In genomic region chr6:43774776-43775583, GRCh38 we compare ENCODE assay signal across 1 cellular context.
TF ChIP-seq lines count a peak whose summit lies in the region.

No MANE protein-coding gene starts in this region.

TF ChIP-seq in K562, 482 proteins besides CTCF, POLR2A, EP300 and RAD21 (continued from another document):
- TF ChIP-seq, protein P1, sequence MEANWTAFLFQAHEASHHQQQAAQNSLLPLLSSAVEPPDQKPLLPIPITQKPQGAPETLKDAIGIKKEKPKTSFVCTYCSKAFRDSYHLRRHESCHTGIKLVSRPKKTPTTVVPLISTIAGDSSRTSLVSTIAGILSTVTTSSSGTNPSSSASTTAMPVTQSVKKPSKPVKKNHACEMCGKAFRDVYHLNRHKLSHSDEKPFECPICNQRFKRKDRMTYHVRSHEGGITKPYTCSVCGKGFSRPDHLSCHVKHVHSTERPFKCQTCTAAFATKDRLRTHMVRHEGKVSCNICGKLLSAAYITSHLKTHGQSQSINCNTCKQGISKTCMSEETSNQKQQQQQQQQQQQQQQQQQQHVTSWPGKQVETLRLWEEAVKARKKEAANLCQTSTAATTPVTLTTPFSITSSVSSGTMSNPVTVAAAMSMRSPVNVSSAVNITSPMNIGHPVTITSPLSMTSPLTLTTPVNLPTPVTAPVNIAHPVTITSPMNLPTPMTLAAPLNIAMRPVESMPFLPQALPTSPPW (CRISPR knock-in tag; IDR thresholded peaks at IDR 0.05): peak; percentile 88
- TF ChIP-seq HDAC3 (IDR thresholded peaks at IDR 0.05; ENCODE audit: borderline replicate concordance, partially characterized antibody) (no peak), SMC3 (conservative IDR thresholded peaks at IDR 0.05; ENCODE audit: insufficient read depth, low read depth, low read length) (peak; percentile 79), EGR1 (conservative IDR thresholded peaks at IDR 0.05) (0 out of 2 replicates have a peak, but pooled peaks have one; percentile 11), TCF7L2 (IDR thresholded peaks at IDR 0.05; ENCODE audit: low read depth, low read length) (no peak), TEAD4 (IDR thresholded peaks at IDR 0.05; ENCODE audit: low read length) (peak; percentile 34; the same call in 1 of the 2 replicates), TEAD4 (CRISPR knock-in tag; IDR thresholded peaks at IDR 0.05; ENCODE audit: borderline replicate concordance) (no peak), SLC30A9 (CRISPR knock-in tag; IDR thresholded peaks at IDR 0.05) (no peak), HDAC8 (tag; IDR thresholded peaks at IDR 0.05) (no peak), NR2C1 (IDR thresholded peaks at IDR 0.05) (no peak), NR2C1 (tag; IDR thresholded peaks at IDR 0.05) (no peak), BCOR (IDR thresholded peaks at IDR 0.05) (0 out of 2 replicates have a peak, but pooled peaks have one; percentile 20), RCOR1 (IDR thresholded peaks at IDR 0.05; ENCODE audit: borderline replicate concordance in 1 of 2, low read depth in 2 of 2, low read length in 2 of 2) (0 out of 4 replicates have a peak, but pooled peaks of 1 of the 2 experiments have one; percentile 27), MLLT1 (IDR thresholded peaks at IDR 0.05) (peak in 1 of 2 experiments; percentile 50; a peak in 1 of 4 replicates), TEAD1 (CRISPR knock-in tag; IDR thresholded peaks at IDR 0.05) (0 out of 4 replicates have a peak, but pooled peaks have one; percentile 36 to 57), CBX3 (IDR thresholded peaks at IDR 0.05; ENCODE audit: borderline replicate concordance in 1 of 2, low read length in 2 of 2) (peak in 1 of 2 experiments; percentile 77; a peak in 1 of 3 replicates), NONO (IDR thresholded peaks at IDR 0.05; ENCODE audit: low read depth in 2 of 2, low read length in 1 of 2) (0 out of 4 replicates have a peak, but pooled peaks of 1 of the 2 experiments have one; percentile 12), ILF3 (IDR thresholded peaks at IDR 0.05; ENCODE audit: borderline replicate concordance) (no peak), MYC (IDR thresholded peaks at IDR 0.05; ENCODE audit: low read depth, low read length) (peak; percentile 28; the same call in 1 of the 2 replicates), MYC (CRISPR knock-in tag; IDR thresholded peaks at IDR 0.05; ENCODE audit: borderline replicate concordance, low read depth) (no peak), ATF4 (CRISPR knock-in tag; IDR thresholded peaks at IDR 0.05) (peak; percentile 4; the same call in 1 of the 2 replicates), GABPB1 (CRISPR knock-in tag; IDR thresholded peaks at IDR 0.05) (0 out of 2 replicates have a peak, but pooled peaks have one; percentile 37), ZNF239 (CRISPR knock-in tag; IDR thresholded peaks at IDR 0.05) (no peak), CBX8 (IDR thresholded peaks at IDR 0.05; ENCODE audit: borderline replicate concordance, extremely low read depth, low read depth, low read length, poor library complexity, severe bottlenecking) (no peak), RBM22 (IDR thresholded peaks at IDR 0.05; ENCODE audit: low read depth, low read length, poor library complexity, severe bottlenecking) (peak; percentile 33), REST (CRISPR knock-in tag; IDR thresholded peaks at IDR 0.05; ENCODE audit: low read depth) (0 out of 2 replicates have a peak, but pooled peaks have one; percentile 13), ZFP36 (IDR thresholded peaks at IDR 0.05; ENCODE audit: low read depth, low read length, partially characterized antibody) (peak; percentile 23), SFPQ (IDR thresholded peaks at IDR 0.05; ENCODE audit: low read depth, low read length) (no peak), PHF21A (IDR thresholded peaks at IDR 0.05; ENCODE audit: borderline replicate concordance, low read depth) (no peak), KAT7 (CRISPR knock-in tag; IDR thresholded peaks at IDR 0.05; ENCODE audit: borderline replicate concordance) (peak; percentile 1; the same call in 1 of the 2 replicates), ZBTB9 (CRISPR knock-in tag; IDR thresholded peaks at IDR 0.05) (peak; percentile 45; the same call in 1 of the 2 replicates), ELF1 (tag; IDR thresholded peaks at IDR 0.05) (no peak), KLF1 (tag; IDR thresholded peaks at IDR 0.05) (0 out of 2 replicates have a peak, but pooled peaks have one; percentile 29), CXXC5 (CRISPR knock-in tag; IDR thresholded peaks at IDR 0.05) (peak; percentile 51), PYGO2 (tag; IDR thresholded peaks at IDR 0.05) (no peak), ATF7 (IDR thresholded peaks at IDR 0.05) (peak; percentile 22; the same call in 1 of the 2 replicates), KLF6 (CRISPR knock-in tag; IDR thresholded peaks at IDR 0.05; ENCODE audit: borderline replicate concordance) (no peak)
- TF ChIP-seq, protein P2, sequence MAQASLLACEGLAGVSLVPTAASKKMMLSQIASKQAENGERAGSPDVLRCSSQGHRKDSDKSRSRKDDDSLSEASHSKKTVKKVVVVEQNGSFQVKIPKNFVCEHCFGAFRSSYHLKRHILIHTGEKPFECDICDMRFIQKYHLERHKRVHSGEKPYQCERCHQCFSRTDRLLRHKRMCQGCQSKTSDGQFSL (CRISPR knock-in tag; IDR thresholded peaks at IDR 0.05): peak; percentile 21
- TF ChIP-seq, protein P2 (tag; IDR thresholded peaks at IDR 0.05): no peak
- TF ChIP-seq, protein P3, sequence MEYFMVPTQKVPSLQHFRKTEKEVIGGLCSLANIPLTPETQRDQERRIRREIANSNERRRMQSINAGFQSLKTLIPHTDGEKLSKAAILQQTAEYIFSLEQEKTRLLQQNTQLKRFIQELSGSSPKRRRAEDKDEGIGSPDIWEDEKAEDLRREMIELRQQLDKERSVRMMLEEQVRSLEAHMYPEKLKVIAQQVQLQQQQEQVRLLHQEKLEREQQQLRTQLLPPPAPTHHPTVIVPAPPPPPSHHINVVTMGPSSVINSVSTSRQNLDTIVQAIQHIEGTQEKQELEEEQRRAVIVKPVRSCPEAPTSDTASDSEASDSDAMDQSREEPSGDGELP (CRISPR knock-in tag; IDR thresholded peaks at IDR 0.05; ENCODE audit: borderline replicate concordance): peak; percentile 71
- TF ChIP-seq, protein P4, sequence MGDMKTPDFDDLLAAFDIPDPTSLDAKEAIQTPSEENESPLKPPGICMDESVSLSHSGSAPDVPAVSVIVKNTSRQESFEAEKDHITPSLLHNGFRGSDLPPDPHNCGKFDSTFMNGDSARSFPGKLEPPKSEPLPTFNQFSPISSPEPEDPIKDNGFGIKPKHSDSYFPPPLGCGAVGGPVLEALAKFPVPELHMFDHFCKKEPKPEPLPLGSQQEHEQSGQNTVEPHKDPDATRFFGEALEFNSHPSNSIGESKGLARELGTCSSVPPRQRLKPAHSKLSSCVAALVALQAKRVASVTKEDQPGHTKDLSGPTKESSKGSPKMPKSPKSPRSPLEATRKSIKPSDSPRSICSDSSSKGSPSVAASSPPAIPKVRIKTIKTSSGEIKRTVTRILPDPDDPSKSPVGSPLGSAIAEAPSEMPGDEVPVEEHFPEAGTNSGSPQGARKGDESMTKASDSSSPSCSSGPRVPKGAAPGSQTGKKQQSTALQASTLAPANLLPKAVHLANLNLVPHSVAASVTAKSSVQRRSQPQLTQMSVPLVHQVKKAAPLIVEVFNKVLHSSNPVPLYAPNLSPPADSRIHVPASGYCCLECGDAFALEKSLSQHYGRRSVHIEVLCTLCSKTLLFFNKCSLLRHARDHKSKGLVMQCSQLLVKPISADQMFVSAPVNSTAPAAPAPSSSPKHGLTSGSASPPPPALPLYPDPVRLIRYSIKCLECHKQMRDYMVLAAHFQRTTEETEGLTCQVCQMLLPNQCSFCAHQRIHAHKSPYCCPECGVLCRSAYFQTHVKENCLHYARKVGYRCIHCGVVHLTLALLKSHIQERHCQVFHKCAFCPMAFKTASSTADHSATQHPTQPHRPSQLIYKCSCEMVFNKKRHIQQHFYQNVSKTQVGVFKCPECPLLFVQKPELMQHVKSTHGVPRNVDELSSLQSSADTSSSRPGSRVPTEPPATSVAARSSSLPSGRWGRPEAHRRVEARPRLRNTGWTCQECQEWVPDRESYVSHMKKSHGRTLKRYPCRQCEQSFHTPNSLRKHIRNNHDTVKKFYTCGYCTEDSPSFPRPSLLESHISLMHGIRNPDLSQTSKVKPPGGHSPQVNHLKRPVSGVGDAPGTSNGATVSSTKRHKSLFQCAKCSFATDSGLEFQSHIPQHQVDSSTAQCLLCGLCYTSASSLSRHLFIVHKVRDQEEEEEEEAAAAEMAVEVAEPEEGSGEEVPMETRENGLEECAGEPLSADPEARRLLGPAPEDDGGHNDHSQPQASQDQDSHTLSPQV (IDR thresholded peaks at IDR 0.05): peak; percentile 33; the same call in 1 of the 2 replicates
- TF ChIP-seq, protein P5, sequence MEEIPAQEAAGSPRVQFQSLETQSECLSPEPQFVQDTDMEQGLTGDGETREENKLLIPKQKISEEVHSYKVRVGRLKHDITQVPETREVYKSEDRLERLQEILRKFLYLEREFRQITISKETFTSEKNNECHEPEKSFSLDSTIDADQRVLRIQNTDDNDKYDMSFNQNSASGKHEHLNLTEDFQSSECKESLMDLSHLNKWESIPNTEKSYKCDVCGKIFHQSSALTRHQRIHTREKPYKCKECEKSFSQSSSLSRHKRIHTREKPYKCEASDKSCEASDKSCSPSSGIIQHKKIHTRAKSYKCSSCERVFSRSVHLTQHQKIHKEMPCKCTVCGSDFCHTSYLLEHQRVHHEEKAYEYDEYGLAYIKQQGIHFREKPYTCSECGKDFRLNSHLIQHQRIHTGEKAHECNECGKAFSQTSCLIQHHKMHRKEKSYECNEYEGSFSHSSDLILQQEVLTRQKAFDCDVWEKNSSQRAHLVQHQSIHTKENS (CRISPR knock-in tag; IDR thresholded peaks at IDR 0.05): no peak
